Comparison of ENCODE assay signal across 16 cellular contexts in genomic region chr10:47024046-47024322, GRCh38.
"Had no signal": no experiment of that assay in that cellular context is flagged by ENCODE, and none has a peak within 500 bp of the region (broad histone marks: within the 10 kb centered on the region; RNA-seq: fewer than 3 reads in every experiment).

No MANE protein-coding gene starts in this region.

- DNase-seq: activated effector memory CD4-positive, alpha-beta T cell treated with Interleukin-2 at 50 U/mL for 16 hours; activated naive CD4-positive, alpha-beta T cell treated with anti-CD3 and anti-CD28 coated beads, Interleukin-2, amount 10 ng/mL, durations not matched to agents 7 days and 5 days; activated T-cell treated with anti-CD3 and anti-CD28 coated beads, Interleukin-2, amount 50 U/mL, for 4 hours; stimulated activated CD4-positive, alpha-beta T cell treated with anti-CD3 and anti-CD28 coated beads, Interleukin-12 subunit alpha, Interleukin-12 subunit beta, amount 100 ng/mL, for 4 hours; stimulated activated CD4-positive, alpha-beta T cell treated with anti-CD3 and anti-CD28 coated beads, Interleukin-1b, Interleukin-23, amount 100 ng/mL, for 48 hours; stimulated activated naive CD8-positive, alpha-beta T cell treated with anti-CD3 and anti-CD28 coated beads, Interleukin-15, Interleukin-2, amounts not matched to agents 100 U/mL and 50 U/mL, for 24 hours; uterus had no signal

- H3K27ac Mint-ChIP-seq: activated naive CD4-positive, alpha-beta T cell treated with anti-CD3 and anti-CD28 coated beads, Interleukin-2, amount 10 ng/mL, durations not matched to agents 7 days and 5 days had no signal

- H3K4me3 ChIP-seq: adrenal gland, breast epithelium, coronary artery, gastroesophageal sphincter, heart left ventricle, left lung, prostate gland, right atrium auricular region, tibial artery, uterus had no signal

- H3K9me3 ChIP-seq: adrenal gland, breast epithelium, gastroesophageal sphincter, left lung, prostate gland, right atrium auricular region, tibial artery, uterus had no signal

- H3K27ac ChIP-seq: adrenal gland, breast epithelium, left lung, prostate gland, tibial artery, uterus had no signal

- H3K4me1 ChIP-seq: adrenal gland, breast epithelium, left lung, prostate gland, uterus had no signal

- H3K9me3 Mint-ChIP-seq: activated naive CD4-positive, alpha-beta T cell treated with anti-CD3 and anti-CD28 coated beads, Interleukin-2, amount 10 ng/mL, durations not matched to agents 7 days and 5 days; activated T-cell treated with anti-CD3 and anti-CD28 coated beads, Interleukin-2, amount 50 U/mL, for 4 hours had no signal

- H3K27me3 ChIP-seq: adrenal gland, breast epithelium, gastroesophageal sphincter, heart left ventricle, left lung, right atrium auricular region, tibial artery, uterus had no signal

- H3K4me3 Mint-ChIP-seq: activated naive CD4-positive, alpha-beta T cell treated with anti-CD3 and anti-CD28 coated beads, Interleukin-2, amount 10 ng/mL, durations not matched to agents 7 days and 5 days; activated T-cell treated with anti-CD3 and anti-CD28 coated beads, Interleukin-2, amount 50 U/mL, for 4 hours had no signal

- H3K36me3 ChIP-seq: adrenal gland, breast epithelium, gastroesophageal sphincter, heart left ventricle, left lung, prostate gland, right atrium auricular region, tibial artery, uterus had no signal

- H3K4me1 Mint-ChIP-seq: activated naive CD4-positive, alpha-beta T cell treated with anti-CD3 and anti-CD28 coated beads, Interleukin-2, amount 10 ng/mL, durations not matched to agents 7 days and 5 days had no signal

- H3K36me3 Mint-ChIP-seq: activated naive CD4-positive, alpha-beta T cell treated with anti-CD3 and anti-CD28 coated beads, Interleukin-2, amount 10 ng/mL, durations not matched to agents 7 days and 5 days had no signal
